Comparison of ENCODE assay signal across 1 cellular context in genomic region chr16:28873543-28874201, GRCh38.
TF ChIP-seq lines count a peak whose summit lies in the region.

No MANE protein-coding gene starts in this region.

TF ChIP-seq in HepG2, 621 proteins besides CTCF, POLR2A, EP300 and RAD21 (continued from another document and continues in another):
- TF ChIP-seq ZNF704 (CRISPR knock-in tag; IDR thresholded peaks at IDR 0.05; ENCODE audit: borderline replicate concordance): 0 out of 2 replicates have a peak, but pooled peaks have one; percentile 0
- no peak for TF ChIP-seq HNRNPLL (IDR thresholded peaks at IDR 0.05; ENCODE audit: low read depth, low read length, poor library complexity, severe bottlenecking)
- no peak for TF ChIP-seq ZNF549 (CRISPR knock-in tag; IDR thresholded peaks at IDR 0.05)
- no peak for TF ChIP-seq MIXL1 (CRISPR knock-in tag; IDR thresholded peaks at IDR 0.05)
- TF ChIP-seq PAWR (CRISPR knock-in tag; IDR thresholded peaks at IDR 0.05; ENCODE audit: borderline replicate concordance): no peak
- TF ChIP-seq KDM5A (IDR thresholded peaks at IDR 0.05; ENCODE audit: borderline replicate concordance, low read length): no peak
- TF ChIP-seq ZBTB1 (CRISPR knock-in tag; IDR thresholded peaks at IDR 0.05; ENCODE audit: borderline replicate concordance): no peak
- peak in 1 of 2 experiments; percentile 37; a peak in 1 of 4 replicates for TF ChIP-seq HMGXB4 (CRISPR knock-in tag; IDR thresholded peaks at IDR 0.05; ENCODE audit: borderline replicate concordance in 1 of 2, low read depth in 1 of 2)
- 0 out of 2 replicates have a peak, but pooled peaks have one; percentile 52 for TF ChIP-seq ZNF563 (CRISPR knock-in tag; IDR thresholded peaks at IDR 0.05)
- TF ChIP-seq ZNF609 (CRISPR knock-in tag; IDR thresholded peaks at IDR 0.05; ENCODE audit: borderline replicate concordance): no peak
- TF ChIP-seq DPF2 (CRISPR knock-in tag; IDR thresholded peaks at IDR 0.05; ENCODE audit: borderline replicate concordance, low read depth): no peak
- no peak for TF ChIP-seq ZNF777 (CRISPR knock-in tag; IDR thresholded peaks at IDR 0.05)
- no peak for TF ChIP-seq RNF2 (conservative IDR thresholded peaks at IDR 0.05; ENCODE audit: low read depth)
- no peak for TF ChIP-seq LBX2 (CRISPR knock-in tag; IDR thresholded peaks at IDR 0.05; ENCODE audit: borderline replicate concordance)
- no peak for TF ChIP-seq MAF1 (CRISPR knock-in tag; IDR thresholded peaks at IDR 0.05; ENCODE audit: borderline replicate concordance)
- TF ChIP-seq STAT6 (CRISPR knock-in tag; IDR thresholded peaks at IDR 0.05; ENCODE audit: borderline replicate concordance): no peak
- no peak for TF ChIP-seq RFX1 (IDR thresholded peaks at IDR 0.05)
- TF ChIP-seq KAT2B (IDR thresholded peaks at IDR 0.05; ENCODE audit: borderline replicate concordance, low read depth, low read length): no peak
- TF ChIP-seq ELK4 (CRISPR knock-in tag; IDR thresholded peaks at IDR 0.05; ENCODE audit: borderline replicate concordance): no peak
- TF ChIP-seq SOX6 (IDR thresholded peaks at IDR 0.05): no peak
- 0 out of 2 replicates have a peak, but pooled peaks have one; percentile 18 for TF ChIP-seq SOX6 (CRISPR knock-in tag; IDR thresholded peaks at IDR 0.05)
- no peak; the same call in 1 of the 2 replicates for TF ChIP-seq NFKB2 (CRISPR knock-in tag; IDR thresholded peaks at IDR 0.05; ENCODE audit: borderline replicate concordance)
- no peak for TF ChIP-seq ZNF747 (CRISPR knock-in tag; IDR thresholded peaks at IDR 0.05; ENCODE audit: borderline replicate concordance)
- 0 out of 2 replicates have a peak, but pooled peaks have one; percentile 19 for TF ChIP-seq SAP130 (CRISPR knock-in tag; IDR thresholded peaks at IDR 0.05; ENCODE audit: low read depth)
- TF ChIP-seq MLXIP (CRISPR knock-in tag; IDR thresholded peaks at IDR 0.05; ENCODE audit: borderline replicate concordance): no peak
- TF ChIP-seq ZNF558 (CRISPR knock-in tag; IDR thresholded peaks at IDR 0.05; ENCODE audit: borderline replicate concordance): no peak
- TF ChIP-seq SRSF1 (optimal IDR thresholded peaks at IDR 0.05; ENCODE audit: low read depth, low read length): peak; percentile 53
- no peak for TF ChIP-seq ZNF646 (CRISPR knock-in tag; IDR thresholded peaks at IDR 0.05)
- no peak for TF ChIP-seq MLLT10 (CRISPR knock-in tag; IDR thresholded peaks at IDR 0.05)
- TF ChIP-seq ZNF382 (CRISPR knock-in tag; IDR thresholded peaks at IDR 0.05; ENCODE audit: borderline replicate concordance): no peak
- no peak for TF ChIP-seq SKIL (CRISPR knock-in tag; IDR thresholded peaks at IDR 0.05; ENCODE audit: borderline replicate concordance)
